Comparison of ENCODE assay signal across 8 cellular contexts in the genomic region with DNA sequence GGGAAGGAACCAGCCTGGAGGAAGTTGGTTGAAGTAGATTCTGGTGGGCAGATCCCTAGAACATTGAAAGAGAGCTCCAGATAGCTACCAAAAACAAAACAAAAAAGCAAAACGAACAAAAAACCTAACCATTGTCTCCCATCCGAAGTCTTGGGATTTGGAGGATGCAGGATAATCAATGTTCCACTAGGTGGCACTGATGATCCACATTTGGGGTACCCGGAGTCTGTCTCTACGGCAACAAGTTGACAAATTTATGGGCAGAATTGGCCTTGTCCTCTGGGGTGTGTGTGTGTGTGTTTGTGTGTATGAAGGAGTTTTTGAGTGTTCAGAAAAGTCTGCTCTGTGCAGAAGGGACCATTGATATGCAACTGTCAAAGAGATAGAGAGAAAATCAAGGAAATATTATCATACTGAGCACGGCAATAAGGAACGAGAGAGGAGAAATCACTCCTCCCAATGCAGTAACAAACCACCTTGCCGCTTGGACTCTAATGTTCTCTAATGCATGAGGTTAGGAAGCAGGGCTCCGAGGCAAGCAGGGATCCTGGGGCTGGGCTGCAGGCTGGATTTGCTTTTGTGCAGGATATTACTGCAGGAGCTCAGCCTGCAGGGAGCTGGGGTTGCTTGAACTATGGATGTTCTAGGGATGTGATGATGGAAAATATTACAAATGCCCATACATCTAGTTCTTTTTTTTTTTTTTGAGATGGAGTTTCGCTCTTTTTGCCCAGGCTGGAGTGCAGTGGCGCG. TPM values are rescaled to one million over a fixed set of nuclear protein-coding genes. Genes with fewer than 3 reads are reported as not detected.
DNase-seq lines count a peak whose midpoint lies in the region; ATAC-seq and TF ChIP-seq lines count a peak whose summit lies in the region.

No MANE protein-coding gene starts in this region.

- H3K4me3 ChIP-seq in CD4-positive, alpha-beta memory T cell (ENCODE audit: low read length in 2 of 2): no peak overlapping the region
- H3K4me3 ChIP-seq in Peyer's patch (no peak overlapping the region), heart left ventricle (no peak overlapping the region), prostate gland (no peak overlapping the region)

- H3K27ac ChIP-seq in CD4-positive, alpha-beta memory T cell (ENCODE audit: low read depth, low read length): no peak overlapping the region
- H3K27ac ChIP-seq in Peyer's patch (no peak overlapping the region), heart left ventricle (no peak overlapping the region), prostate gland (no peak overlapping the region)

- no peaks in the 10 kb centered on the region for H3K36me3 ChIP-seq in CD4-positive, alpha-beta memory T cell (ENCODE audit: insufficient read depth, low read length)
- H3K36me3 ChIP-seq in Peyer's patch (no peaks in the 10 kb centered on the region), heart left ventricle (no peaks in the 10 kb centered on the region), prostate gland (no peaks in the 10 kb centered on the region)

- peak overlapping the region in 1 of 7 donors; percentile 22 for H3K27ac Mint-ChIP-seq in CD4-positive, alpha-beta memory T cell

- CTCF ChIA-PET in CD4-positive, alpha-beta memory T cell (lab: Charles Lee; ENCODE audit: partially characterized antibody): interaction anchor here (0.6 to 3.3 kb wide), 10 partner anchors 10 to 888 kb away, joined by 3 to 14 read pairs (median 4); no protein-coding TSS in a partner anchor

- H3K36me3 Mint-ChIP-seq in CD4-positive, alpha-beta memory T cell: no peaks in the 10 kb centered on the region

- whole genome bisulfite sequencing in heart left ventricle, 4 donors: 46 to 51% (median 48%) methylated on average over 11 of the region's 11 CpGs
- WGBS in prostate gland: 43% methylated on average over 11 of the region's 11 CpGs

- TF ChIP-seq CTCF in Peyer's patch (IDR thresholded peaks at IDR 0.05): peak; percentile 67 to 88 (median 83)
- peak; percentile 69 to 89 (median 80) for TF ChIP-seq CTCF in heart left ventricle (IDR thresholded peaks at IDR 0.05)
- TF ChIP-seq CTCF in prostate gland (IDR thresholded peaks at IDR 0.05): peak; percentile 39 to 78 (median 72)

- peak; percentile 68 for ATAC-seq in GM18868 (IDR thresholded peaks at IDR 0.05; ENCODE audit: unreplicated experiment)
- peak; percentile 43 to 72 (median 68) for ATAC-seq in heart left ventricle

- peaks cover 5% of the 10 kb centered on the region for H3K27me3 ChIP-seq in CD4-positive, alpha-beta memory T cell (ENCODE audit: insufficient read depth, low read length)
- H3K27me3 ChIP-seq in Peyer's patch (no peaks in the 10 kb centered on the region), heart left ventricle (peaks cover 0 to 43% (median 13%) of the 10 kb centered on the region in 9 donors), prostate gland (replicated peaks; ENCODE audit: insufficient read depth) (no peaks in the 10 kb centered on the region)

- peaks cover 5 to 11% (median 8%) of the 10 kb centered on the region in 4 donors for H3K4me1 Mint-ChIP-seq in CD4-positive, alpha-beta memory T cell

- DNase-seq in CD4-positive, alpha-beta memory T cell: peak; percentile 49 to 65 (median 60)
- DNase-seq in HK-2 (ENCODE audit: unreplicated experiment) (peak; percentile 12), Peyer's patch (peak in 1 of 3 donors; percentile 66), heart left ventricle (peak in 2 of 5 donors; percentile 30 to 41), prostate gland (ENCODE audit: low spot score) (peak; percentile 40), GM19240 (ENCODE audit: insufficient read length, low spot score) (no peak)
- peak; percentile 10 for DNase-seq in activated naive CD8-positive, alpha-beta T cell treated with anti-CD3 and anti-CD28 coated beads, Interleukin-2, amount 50 U/mL, for 16 hours (ENCODE audit: low read depth, low spot score)

- intact Hi-C loops in CD4-positive, alpha-beta memory T cell (cut with micrococcal nuclease): loop anchor here (1.0 to 5.0 kb wide), 2 partner anchors 378 to 889 kb away; no protein-coding TSS in a partner anchor
- intact Hi-C loops in heart left ventricle (cut with DNase I) (no loop called here), prostate gland (cut with DNase I) (no loop called here)

- POLR2A ChIA-PET in CD4-positive, alpha-beta memory T cell (lab: Charles Lee; ENCODE audit: partially characterized antibody): no interaction called here

- H3K4me3 Mint-ChIP-seq in CD4-positive, alpha-beta memory T cell: peak overlapping the region in 2 of 8 donors; percentile 21 to 42

- H3K9me3 Mint-ChIP-seq in CD4-positive, alpha-beta memory T cell: no peaks in the 10 kb centered on the region

- TF ChIP-seq POLR2A in Peyer's patch (IDR thresholded peaks at IDR 0.05) (no peak), heart left ventricle (IDR thresholded peaks at IDR 0.05) (no peak), prostate gland (IDR thresholded peaks at IDR 0.05) (no peak)

- H3K4me1 ChIP-seq in CD4-positive, alpha-beta memory T cell (ENCODE audit: insufficient read depth, low read length): no peaks in the 10 kb centered on the region
- H3K4me1 ChIP-seq in Peyer's patch: peaks cover 0 to 7% (median 2%) of the 10 kb centered on the region in 4 donors
- no peaks in the 10 kb centered on the region for H3K4me1 ChIP-seq in heart left ventricle
- no peaks in the 10 kb centered on the region for H3K4me1 ChIP-seq in prostate gland (replicated peaks)

- peaks cover 16 to 20% of the 10 kb centered on the region in 2 donors for H3K27me3 Mint-ChIP-seq in CD4-positive, alpha-beta memory T cell

- no peaks in the 10 kb centered on the region for H3K9me3 ChIP-seq in CD4-positive, alpha-beta memory T cell (ENCODE audit: control insufficient read depth in 1 of 2, low read length in 2 of 2)
- no peaks in the 10 kb centered on the region for H3K9me3 ChIP-seq in Peyer's patch
- no peaks in the 10 kb centered on the region for H3K9me3 ChIP-seq in heart left ventricle
- H3K9me3 ChIP-seq in prostate gland: no peaks in the 10 kb centered on the region

RNA-seq across cellular contexts. Expression of a gene that starts 59.8 kb away (rescaled TPM):
- total RNA-seq in CD4-positive, alpha-beta memory T cell: 10 to 100 TPM; 10.3 to 11.4 TPM
- polyA plus RNA-seq in CD4-positive, alpha-beta memory T cell: 1 to 10 TPM; 1.6 to 3.1 TPM
- total RNA-seq in Peyer's patch (10 to 100 TPM in 3 of 4 donors, 1 to 10 TPM in 1; 9.9 to 23.6 (median 17.2) TPM), heart left ventricle (1 to 10 TPM; 2.2 to 8.8 (median 4.3) TPM), prostate gland (10 to 100 TPM in 1 of 2 donors, 1 to 10 TPM in 1; 5.1 to 30.8 TPM)
- polyA plus RNA-seq in heart left ventricle: 10 to 100 TPM in 1 of 2 donors, 1 to 10 TPM in 1; 3.3 to 12.9 TPM
